3 cellular contexts compared by ENCODE assay signal in genomic region chr5:742276-742675, GRCh38. TPM values are rescaled to one million over a fixed set of nuclear protein-coding genes. Genes with fewer than 3 reads are reported as not detected.
"Had no signal": no experiment of that assay in that cellular context is flagged by ENCODE, and none has a peak within 500 bp of the region (broad histone marks: within the 10 kb centered on the region; RNA-seq: fewer than 3 reads in every experiment).

No MANE protein-coding gene starts in this region.

RNA-seq across cellular contexts. Expression of gene ZDHHC11B, which starts 42.3 kb away (rescaled TPM):
- total RNA-seq: activated CD4-positive, alpha-beta memory T cell treated with anti-CD3 and anti-CD28 coated beads, Interleukin-2, amount 10 ng/mL, durations not matched to agents 7 days and 5 days; activated CD4-positive, alpha-beta T cell treated with anti-CD3 and anti-CD28 coated beads, Interleukin-2, amount 10 ng/mL, durations not matched to agents 24 days and 14 days; T-helper 1 cell treated with Interleukin-12 subunit alpha and Interleukin-12 subunit beta and Interleukin-4 antibody, amounts not matched to agents 30 ng/mL and 1 ng/mL, for 36 hours had no signal

RNA-seq across cellular contexts. Expression of gene TPPP, which starts 49.1 kb away (rescaled TPM):
- total RNA-seq: activated CD4-positive, alpha-beta T cell treated with anti-CD3 and anti-CD28 coated beads, Interleukin-2, amount 10 ng/mL, durations not matched to agents 24 days and 14 days had no signal
